Comparison of ENCODE assay signal across 17 cellular contexts in genomic region chr2:183505911-183506310, GRCh38.
A peak's percentile ranks its signal among the peaks of the same experiment; 100 is the strongest.
DNase-seq lines count a peak whose midpoint lies in the region; ATAC-seq, FAIRE-seq and TF ChIP-seq lines count a peak whose summit lies in the region.
"Had no signal": no experiment of that assay in that cellular context is flagged by ENCODE, and none has a peak within 500 bp of the region (broad histone marks: within the 10 kb centered on the region; RNA-seq: fewer than 3 reads in every experiment).

No MANE protein-coding gene starts in this region.

- H4K20me1 ChIP-seq in DOHH2 (ENCODE audit: control insufficient read depth, insufficient read depth, low read depth, low read length) (no peaks in the 10 kb centered on the region), HepG2 (ENCODE audit: insufficient read depth, low read length) (no peaks in the 10 kb centered on the region)

- FAIRE-seq in HepG2 (lab: Jason Lieb, UNC) (no peak), RCC 7860 (lab: Jason Lieb, UNC) (no peak)

- WGBS in HepG2 (ENCODE audit: low lambda C conversion rate), result 15% methylated on average over 1 of the region's 1 CpG

- H3K4me2 ChIP-seq in DOHH2 (ENCODE audit: low read length), result peak overlapping the region; percentile 3; the same call in 1 of the 2 replicates
- no peak overlapping the region for H3K4me2 ChIP-seq in HepG2 (ENCODE audit: low read depth, low read length)

- CTCF ChIA-PET in HepG2 (lab: Yijun Ruan, JAX; ENCODE audit: low intra/inter-chr PET ratio, low total read pairs), result no interaction called here

- H3K4me1 ChIP-seq in DOHH2 (ENCODE audit: control insufficient read depth, low read length) (peaks cover 15% of the 10 kb centered on the region), HepG2 (ENCODE audit: insufficient read depth, low read length) (no peaks in the 10 kb centered on the region)
- H3K4me1 ChIP-seq: gastrocnemius medialis, right lobe of liver, tibial artery had no signal

- POLR2A ChIA-PET in HepG2 (lab: Yijun Ruan, JAX), result no interaction called here

- ATAC-seq in GM19395 (IDR thresholded peaks at IDR 0.05; ENCODE audit: unreplicated experiment) (peak; percentile 91), HG02852 (IDR thresholded peaks at IDR 0.05; ENCODE audit: unreplicated experiment) (peak; percentile 88), HG03521 (IDR thresholded peaks at IDR 0.05; ENCODE audit: unreplicated experiment) (peak; percentile 82), HepG2 (no peak)
- ATAC-seq: gastrocnemius medialis, natural killer cell, right lobe of liver had no signal

- DNase-seq in HepG2 (ENCODE audit: low spot score) (no peak), NCI-H524 treated with DMSO at 0.1 percent for 48 hours (lab: John Stamatoyannopoulos, UW) (no peak), NCI-H1092 treated with DMSO at 0.1 percent for 48 hours (lab: John Stamatoyannopoulos, UW) (no peak), RCC 7860 (ENCODE audit: low spot score) (no peak)
- DNase-seq: 8988T; activated T-cell treated with anti-CD3 and anti-CD28 coated beads, Interleukin-2, amount 50 U/mL, for 24 hours; anterior cingulate cortex; COR-L47; gastrocnemius medialis; natural killer cell; NCI-H2227 treated with DMSO at 0.1 percent for 48 hours; right lobe of liver; tibial artery had no signal

- H3K9me2 ChIP-seq in DOHH2 (replicated peaks; ENCODE audit: control insufficient read depth, low read length), result no peaks in the 10 kb centered on the region

- H3K9me3 ChIP-seq in DOHH2 (ENCODE audit: control insufficient read depth, insufficient read depth, low read length) (peaks cover 9% of the 10 kb centered on the region; the same call in 1 of the 2 replicates), HepG2 (ENCODE audit: low read length) (peaks cover 19% of the 10 kb centered on the region; the same call in 1 of the 2 replicates)
- H3K9me3 ChIP-seq: gastrocnemius medialis, right lobe of liver had no signal

- BruUV-seq in HepG2 (replicated peaks; lab: Mats Ljungman, UMichigan), result no TSS peak

- TF ChIP-seq RAD21 in HepG2 (CRISPR knock-in tag; IDR thresholded peaks at IDR 0.05), result no peak

- TF ChIP-seq EP300 in HepG2 (IDR thresholded peaks at IDR 0.05; ENCODE audit: low read depth in 2 of 2, low read length in 2 of 2) (no peak), HepG2 (CRISPR knock-in tag; IDR thresholded peaks at IDR 0.05; ENCODE audit: borderline replicate concordance) (no peak)

- no peak for TF ChIP-seq POLR2A in HepG2 (IDR thresholded peaks at IDR 0.05; ENCODE audit: insufficient read depth in 1 of 2, low read depth in 2 of 2, low read length in 2 of 2)

- H3F3A ChIP-seq in DOHH2 (ENCODE audit: control insufficient read depth, insufficient read depth), result no peaks in the 10 kb centered on the region; the same call in 1 of the 2 replicates

- in situ Hi-C loops in HepG2 (cut with HindIII; ENCODE audit: extremely low pct_ligation_motif_present, low pct_unique_long_range_greater_than_20kb), result no loop called here

- H3K4me3 ChIP-seq in DOHH2 (ENCODE audit: low read length), result no peak overlapping the region
- no peak overlapping the region for H3K4me3 ChIP-seq in HepG2 (replicated peaks in 1 of 3; ENCODE audit: insufficient read depth in 1 of 3, low read depth in 2 of 3, low read length in 3 of 3)
- H3K4me3 ChIP-seq: gastrocnemius medialis, right lobe of liver, tibial artery had no signal

- H3K79me2 ChIP-seq in DOHH2 (ENCODE audit: control insufficient read depth, low read length) (no peaks in the 10 kb centered on the region), HepG2 (ENCODE audit: insufficient read depth, low read length) (no peaks in the 10 kb centered on the region)

- no peak overlapping the region for H3K9ac ChIP-seq in HepG2 (ENCODE audit: insufficient read depth, low read depth, low read length)

- TF ChIP-seq CTCF in DOHH2 (IDR thresholded peaks at IDR 0.05; ENCODE audit: low read depth, low read length, poor library complexity, severe bottlenecking), result no peak
- no peak for TF ChIP-seq CTCF in HepG2 (CRISPR knock-in tag; IDR thresholded peaks at IDR 0.05)

- H3K36me3 ChIP-seq in DOHH2 (ENCODE audit: control insufficient read depth, low read length), result no peaks in the 10 kb centered on the region
- no peaks in the 10 kb centered on the region for H3K36me3 ChIP-seq in HepG2 (replicated peaks in 1 of 2; ENCODE audit: control insufficient read depth in 1 of 2, insufficient read depth in 2 of 2, low read length in 2 of 2)
- H3K36me3 ChIP-seq: gastrocnemius medialis, right lobe of liver, tibial artery had no signal

- intact Hi-C loops in HepG2 (cut with micrococcal nuclease; ENCODE audit: unreplicated experiment), result no loop called here

- H3K27ac ChIP-seq in DOHH2 (ENCODE audit: low read depth, low read length) (no peak overlapping the region), HepG2 (ENCODE audit: extremely low read length, insufficient read depth, low read length) (no peak overlapping the region)
- H3K27ac ChIP-seq: gastrocnemius medialis, right lobe of liver, tibial artery had no signal

- H2AFZ ChIP-seq in HepG2 (ENCODE audit: low read length), result no peak overlapping the region

- no peaks in the 10 kb centered on the region for H3K27me3 ChIP-seq in DOHH2 (ENCODE audit: control insufficient read depth, low read length)
- no peaks in the 10 kb centered on the region for H3K27me3 ChIP-seq in HepG2 (ENCODE audit: control insufficient read depth in 1 of 2, insufficient read depth in 2 of 2, low read length in 2 of 2)
- H3K27me3 ChIP-seq: gastrocnemius medialis, right lobe of liver, tibial artery had no signal

TF ChIP-seq in HepG2, 621 proteins besides CTCF, POLR2A, EP300 and RAD21:
- TF ChIP-seq ZNF577 (CRISPR knock-in tag; IDR thresholded peaks at IDR 0.05; ENCODE audit: borderline replicate concordance, low read depth), result no peak
- no peak for TF ChIP-seq ZGPAT (CRISPR knock-in tag; IDR thresholded peaks at IDR 0.05)
- TF ChIP-seq ZBTB21 (CRISPR knock-in tag; IDR thresholded peaks at IDR 0.05), result no peak
- TF ChIP-seq ZBTB38 (CRISPR knock-in tag; IDR thresholded peaks at IDR 0.05), result no peak
- no peak for TF ChIP-seq ZNF569 (CRISPR knock-in tag; IDR thresholded peaks at IDR 0.05; ENCODE audit: borderline replicate concordance)
- no peak for TF ChIP-seq MEIS2 (CRISPR knock-in tag; IDR thresholded peaks at IDR 0.05)
- TF ChIP-seq FOXJ3 (CRISPR knock-in tag; IDR thresholded peaks at IDR 0.05; ENCODE audit: borderline replicate concordance), result no peak
- no peak for TF ChIP-seq ZNF713 (CRISPR knock-in tag; IDR thresholded peaks at IDR 0.05)
- TF ChIP-seq ZNF558 (CRISPR knock-in tag; IDR thresholded peaks at IDR 0.05; ENCODE audit: borderline replicate concordance), result no peak
- no peak for TF ChIP-seq CC2D1A (CRISPR knock-in tag; IDR thresholded peaks at IDR 0.05)
- TF ChIP-seq ARHGAP35 (CRISPR knock-in tag; IDR thresholded peaks at IDR 0.05; ENCODE audit: borderline replicate concordance), result no peak
TF ChIP-seq in HepG2: peak in this region for 0.
